ENCODE assay signal across 19 cellular contexts in the genomic region with DNA sequence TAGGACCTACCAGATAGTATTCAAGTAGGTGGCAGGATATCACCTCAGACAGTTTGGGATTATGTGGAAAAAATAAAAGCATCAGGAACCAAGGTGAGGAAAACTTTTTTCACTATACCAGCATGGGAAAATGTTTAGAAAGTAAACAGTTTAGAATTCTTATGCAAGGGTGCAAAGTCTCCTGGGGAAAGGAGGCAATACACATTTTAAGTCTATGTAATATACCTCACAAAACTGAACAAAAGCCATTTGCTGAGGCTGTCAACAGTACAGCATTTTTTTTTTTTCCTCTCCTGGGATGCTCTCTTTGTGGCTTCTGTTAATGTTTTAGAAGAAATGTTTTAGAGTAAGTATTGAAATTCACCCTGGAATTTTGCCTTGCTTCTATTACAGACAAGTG.
DNase-seq lines count a peak whose midpoint lies in the region; ATAC-seq and TF ChIP-seq lines count a peak whose summit lies in the region.
"Had no signal": no experiment of that assay in that cellular context is flagged by ENCODE, and none has a peak within 500 bp of the region (broad histone marks: within the 10 kb centered on the region; RNA-seq: fewer than 3 reads in every experiment).

No MANE protein-coding gene starts in this region.

- H3K27ac ChIP-seq in right lobe of liver: peak overlapping the region in 2 of 3 donors; percentile 7 to 67
- H3K27ac ChIP-seq in right atrium auricular region: no peak overlapping the region
- H3K27ac ChIP-seq: 22Rv1, A549, C4-2B, GM23248, HL-60 had no signal

- H3K4me3 ChIP-seq in right lobe of liver (no peak overlapping the region), right atrium auricular region (no peak overlapping the region)
- H3K4me3 ChIP-seq: A549, GM23248 had no signal

- TF ChIP-seq CTCF in right lobe of liver (IDR thresholded peaks at IDR 0.05): no peak
- no peak for TF ChIP-seq CTCF in right atrium auricular region (IDR thresholded peaks at IDR 0.05)

- peaks cover 15 to 45% of the 10 kb centered on the region in 2 donors for H3K36me3 Mint-ChIP-seq in activated T-cell treated with anti-CD3 and anti-CD28 coated beads, Interleukin-2, amount 50 U/mL, for 72 hours (ENCODE audit: insufficient read depth in 2 of 2)

- H3K27me3 Mint-ChIP-seq in activated T-cell treated with anti-CD3 and anti-CD28 coated beads, Interleukin-2, amount 50 U/mL, for 72 hours (ENCODE audit: low read depth): no peaks in the 10 kb centered on the region
- H3K27me3 Mint-ChIP-seq: CD4-positive, alpha-beta memory T cell; IgD-negative memory B cell had no signal

- H3K4me1 ChIP-seq in right lobe of liver: peaks cover 0 to 37% (median 3%) of the 10 kb centered on the region in 4 donors
- H3K4me1 ChIP-seq in right atrium auricular region: no peaks in the 10 kb centered on the region

- peaks cover 22% of the 10 kb centered on the region for H3K4me1 Mint-ChIP-seq in activated T-cell treated with anti-CD3 and anti-CD28 coated beads, Interleukin-2, amount 50 U/mL, for 72 hours (ENCODE audit: low read depth)

- intact Hi-C loops in left colon (cut with DNase I, micrococcal nuclease): no loop called here
- intact Hi-C loops in right lobe of liver (cut with DNase I): no loop called here

- H3K27me3 ChIP-seq in right lobe of liver (no peaks in the 10 kb centered on the region), right atrium auricular region (no peaks in the 10 kb centered on the region)

- peak overlapping the region; percentile 65 for H3K27ac Mint-ChIP-seq in activated T-cell treated with anti-CD3 and anti-CD28 coated beads, Interleukin-2, amount 50 U/mL, for 72 hours
- H3K27ac Mint-ChIP-seq: CD4-positive, alpha-beta memory T cell; IgD-negative memory B cell had no signal

- H3K9me3 Mint-ChIP-seq in activated T-cell treated with anti-CD3 and anti-CD28 coated beads, Interleukin-2, amount 50 U/mL, for 72 hours: no peaks in the 10 kb centered on the region
- H3K9me3 Mint-ChIP-seq: CD4-positive, alpha-beta memory T cell; IgD-negative memory B cell had no signal

- no peak for DNase-seq in activated T-cell treated with anti-CD3 and anti-CD28 coated beads, Interleukin-2, amount 50 U/mL, for 72 hours
- DNase-seq in activated T-cell treated with anti-CD3 and anti-CD28 coated beads, Interleukin-2, amount 50 U/mL, for 48 hours: no peak
- DNase-seq in left colon (no peak), right lobe of liver (no peak), right atrium auricular region (ENCODE audit: low spot score) (no peak)
- no peak for DNase-seq in stimulated activated naive CD4-positive, alpha-beta T cell treated with Interleukin-2 at 50 U/mL for 16 hours (lab: John Stamatoyannopoulos, UW)
- DNase-seq: AML-193; CD4-positive, alpha-beta memory T cell; DMS153; DMS79; GDM1; GM23248; HCEC 1CT had no signal

- no peak for TF ChIP-seq POLR2A in right lobe of liver (IDR thresholded peaks at IDR 0.05)

- no peaks in the 10 kb centered on the region for H3K9me3 ChIP-seq in right lobe of liver
- H3K9me3 ChIP-seq in right atrium auricular region: no peaks in the 10 kb centered on the region
- H3K9me3 ChIP-seq: A549 had no signal

- H3K4me3 Mint-ChIP-seq in activated T-cell treated with anti-CD3 and anti-CD28 coated beads, Interleukin-2, amount 50 U/mL, for 72 hours: no peak overlapping the region
- H3K4me3 Mint-ChIP-seq: CD4-positive, alpha-beta memory T cell; IgD-negative memory B cell had no signal

- H3K36me3 ChIP-seq in right lobe of liver: peaks cover 0 to 32% (median 16%) of the 10 kb centered on the region in 4 donors
- peaks cover 68% of the 10 kb centered on the region for H3K36me3 ChIP-seq in right atrium auricular region

- ATAC-seq in activated T-cell treated with anti-CD3 and anti-CD28 coated beads, Interleukin-2, amount 50 U/mL, for 72 hours (replicated peaks in 1 of 2): no peak
- ATAC-seq in left colon (peak; percentile 74), right lobe of liver (peak; percentile 73 to 86 (median 76)), GM19324 (IDR thresholded peaks at IDR 0.05; ENCODE audit: low FRiP score, unreplicated experiment) (no peak)
- ATAC-seq: A549 had no signal

Comparison
In these comparisons a context has a peak if more than half of its experiments do, and no peak if none do; other contexts are left out.
1. ATAC-seq: peak in left colon (single experiment) and right lobe of liver (4 of 4); none in activated T-cell treated with anti-CD3 and anti-CD28 coated beads, Interleukin-2, amount 50 U/mL, for 72 hours (0 of 2) and GM19324 (single experiment).
2. H3K27ac ChIP-seq: peak in right lobe of liver (2 of 3); none in right atrium auricular region (0 of 2).